In genomic region chr20:22303523-22303922, GRCh38 we compare ENCODE assay signal across 1 cellular context.
TF ChIP-seq lines count a peak whose summit lies in the region.

No MANE protein-coding gene starts in this region.

TF ChIP-seq in GM23338, 12 proteins besides CTCF, POLR2A, EP300 and RAD21 (continued from another document):
- TF ChIP-seq ZNF462 (CRISPR knock-in tag; IDR thresholded peaks at IDR 0.05) (no peak), ETS1 (IDR thresholded peaks at IDR 0.05) (no peak)
TF ChIP-seq in GM23338: peak in this region for 0.
